In the genomic region with DNA sequence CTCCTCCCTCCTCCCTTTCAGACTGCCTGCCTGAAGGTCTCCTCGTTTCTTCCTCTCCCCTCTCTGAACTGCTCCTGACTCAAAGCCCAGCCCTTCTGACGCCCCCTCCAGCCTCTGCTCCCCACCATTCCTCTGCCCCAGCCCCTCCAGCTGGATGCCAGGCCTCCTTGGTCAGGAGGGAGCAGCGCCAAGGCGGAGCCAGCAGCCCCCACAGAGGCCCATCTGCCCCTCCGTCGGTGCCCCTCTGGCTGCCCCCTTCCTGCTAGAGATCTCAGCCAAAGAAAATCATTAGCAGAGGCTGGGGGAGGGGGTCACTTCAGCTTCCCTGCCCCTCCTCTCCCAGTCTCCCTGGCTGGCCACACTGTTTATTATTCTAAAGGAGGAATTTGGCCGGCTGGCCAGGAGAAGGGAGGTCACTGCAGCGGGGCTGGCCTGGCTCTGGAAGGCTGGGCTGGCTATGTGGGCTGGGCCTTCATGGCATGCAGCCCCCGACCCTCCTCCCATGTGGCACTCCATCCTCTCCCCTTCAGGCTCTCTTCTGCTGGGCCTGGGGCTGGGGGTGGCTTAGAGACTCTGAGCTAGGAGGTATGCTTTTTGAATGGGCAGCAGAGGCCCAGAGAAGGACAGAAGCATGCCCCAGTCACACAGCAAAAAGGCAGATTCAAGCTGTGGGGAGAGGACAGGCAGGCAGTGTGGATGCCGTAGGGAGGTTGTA, we compare ENCODE assay signal across 9 cellular contexts. TPM values are rescaled to one million over a fixed set of nuclear protein-coding genes. Genes with fewer than 3 reads are reported as not detected.
DNase-seq lines count a peak whose midpoint lies in the region; ATAC-seq and TF ChIP-seq lines count a peak whose summit lies in the region.
"Had no signal": no experiment of that assay in that cellular context is flagged by ENCODE, and none has a peak within 500 bp of the region (broad histone marks: within the 10 kb centered on the region; RNA-seq: fewer than 3 reads in every experiment).

No MANE protein-coding gene starts in this region.

- H3K4me3 ChIP-seq in H7 (ENCODE audit: insufficient read depth, low read depth, low read length) = no peak overlapping the region
- peak overlapping the region in 1 of 3 donors; percentile 49 for H3K4me3 ChIP-seq in breast epithelium
- H3K4me3 ChIP-seq in kidney epithelial cell (ENCODE audit: low read depth, low read length) = no peak overlapping the region
- no peak overlapping the region for H3K4me3 ChIP-seq in skin epidermis
- H3K4me3 ChIP-seq in CD8-positive, alpha-beta T cell (ENCODE audit: low read depth, low read length) = no peak overlapping the region

- H3K36me3 ChIP-seq in H7 (replicated peaks; ENCODE audit: control insufficient read depth, insufficient read depth, low read length) (no peaks in the 10 kb centered on the region), breast epithelium (no peaks in the 10 kb centered on the region), kidney epithelial cell (ENCODE audit: control insufficient read depth, insufficient read depth, low read length) (no peaks in the 10 kb centered on the region)
- no peaks in the 10 kb centered on the region for H3K36me3 ChIP-seq in CD8-positive, alpha-beta T cell (ENCODE audit: insufficient read depth, low read length)

- H3K36me3 Mint-ChIP-seq in CD8-positive, alpha-beta T cell = no peaks in the 10 kb centered on the region

- peak; percentile 84 for DNase-seq in H7
- peak in 1 of 2 donors; percentile 57 for DNase-seq in breast epithelium (ENCODE audit: low spot score in 2 of 2)
- DNase-seq in kidney epithelial cell (ENCODE audit: low read depth) = peak; percentile 53
- no peak for DNase-seq in CD8-positive, alpha-beta T cell

- intact Hi-C loops in breast epithelium (cut with DNase I; ENCODE audit: low total_unique reads) = no loop called here
- intact Hi-C loops in CD8-positive, alpha-beta T cell (cut with DNase I, micrococcal nuclease) = no loop called here

- H3K4me1 Mint-ChIP-seq in CD8-positive, alpha-beta T cell (ENCODE audit: low read depth) = no peaks in the 10 kb centered on the region

- H3K27me3 ChIP-seq in H7 (ENCODE audit: control insufficient read depth, insufficient read depth, low read length) = peaks cover 6% of the 10 kb centered on the region
- no peaks in the 10 kb centered on the region for H3K27me3 ChIP-seq in breast epithelium
- no peaks in the 10 kb centered on the region for H3K27me3 ChIP-seq in kidney epithelial cell (ENCODE audit: control insufficient read depth, insufficient read depth, low read length)
- H3K27me3 ChIP-seq in CD8-positive, alpha-beta T cell (ENCODE audit: insufficient read depth, low read length) = no peaks in the 10 kb centered on the region

- H3K4me1 ChIP-seq in breast epithelium = peaks cover 11 to 15% of the 10 kb centered on the region in 2 donors
- no peaks in the 10 kb centered on the region for H3K4me1 ChIP-seq in CD8-positive, alpha-beta T cell (ENCODE audit: insufficient read depth, low read length)

- H3K27ac Mint-ChIP-seq in CD8-positive, alpha-beta T cell = no peak overlapping the region
- H3K27ac Mint-ChIP-seq: activated T-helper 2 cell treated with anti-CD3 and anti-CD28 coated beads, Interferon-gamma antibody, Interleukin-2, Interleukin-4, amounts not matched to agents 10 μg/mL and 5 μg/mL and 100 μg/mL, durations not matched to agents 14 hours and 24 hours and 36 hours had no signal

- POLR2A ChIA-PET in CD8-positive, alpha-beta T cell (lab: Charles Lee) = no interaction called here

- peak overlapping the region; percentile 73 to 86 for H3K27ac ChIP-seq in breast epithelium
- H3K27ac ChIP-seq in skin epidermis = peak overlapping the region in 20 of 21 experiments; percentile 5 to 89 (median 66)
- no peak overlapping the region for H3K27ac ChIP-seq in CD8-positive, alpha-beta T cell (ENCODE audit: low read depth, low read length)

- TF ChIP-seq CTCF in breast epithelium (IDR thresholded peaks at IDR 0.05) (no peak), kidney epithelial cell (IDR thresholded peaks at IDR 0.05; ENCODE audit: insufficient read depth, low read length, poor library complexity, severe bottlenecking) (no peak)
- no peak for TF ChIP-seq CTCF in CD8-positive, alpha-beta T cell (IDR thresholded peaks at IDR 0.05)

- no peaks in the 10 kb centered on the region for H3K9me3 Mint-ChIP-seq in CD8-positive, alpha-beta T cell
- H3K9me3 Mint-ChIP-seq: activated T-helper 2 cell treated with anti-CD3 and anti-CD28 coated beads, Interferon-gamma antibody, Interleukin-2, Interleukin-4, amounts not matched to agents 10 μg/mL and 5 μg/mL and 100 μg/mL, durations not matched to agents 14 hours and 24 hours and 36 hours had no signal

- peaks cover 8% of the 10 kb centered on the region for H3K27me3 Mint-ChIP-seq in CD8-positive, alpha-beta T cell (ENCODE audit: low read depth)

- TF ChIP-seq POLR2A in breast epithelium (IDR thresholded peaks at IDR 0.05) (no peak), GM18505 (IDR thresholded peaks at IDR 0.05; ENCODE audit: borderline replicate concordance, extremely low read depth, insufficient read depth, insufficient read length) (no peak)

- H3K4me3 Mint-ChIP-seq in CD8-positive, alpha-beta T cell = no peak overlapping the region

- CTCF ChIA-PET in CD8-positive, alpha-beta T cell (lab: Charles Lee) = interaction anchor here (0.5 to 1.6 kb wide), 3 partner anchors 8 to 1183 kb away, joined by 3 to 4 read pairs (median 4); no protein-coding TSS in a partner anchor

- no peaks in the 10 kb centered on the region for H3K9me3 ChIP-seq in breast epithelium
- no peaks in the 10 kb centered on the region for H3K9me3 ChIP-seq in CD8-positive, alpha-beta T cell (ENCODE audit: low read length)

- ATAC-seq in CD8-positive, alpha-beta T cell = no peak
- no peak for ATAC-seq in HG03280 (IDR thresholded peaks at IDR 0.05; ENCODE audit: unreplicated experiment)
- no peak for ATAC-seq in GM18505 (IDR thresholded peaks at IDR 0.05; ENCODE audit: unreplicated experiment)
- ATAC-seq in GM21786 (IDR thresholded peaks at IDR 0.05; ENCODE audit: unreplicated experiment) = no peak

RNA-seq across cellular contexts. Expression of gene PDGFRB, which starts 16.9 kb away (rescaled TPM):
- 0.48 and 3.2 TPM in 2 replicates for total RNA-seq in H7 (2014; rRNA removed; shearing (Covaris generic))
- total RNA-seq in breast epithelium = 100 to 1,000 TPM in 2 of 3 donors, 10 to 100 TPM in 1; 53.7 to 243 (median 146) TPM
- 17.1 and 18.3 TPM in 2 replicates for total RNA-seq in kidney epithelial cell
- under 1 TPM in 1 of 2 experiments, not detected in 1; 0.05 TPM for total RNA-seq in CD8-positive, alpha-beta T cell

RNA-seq across cellular contexts. Expression of gene CDX1, which starts 27.9 kb away (rescaled TPM):
- 0.62 TPM in 1 of 2 replicates, not detected in the other for total RNA-seq in H7 (2014; rRNA removed; shearing (Covaris generic))
- total RNA-seq in breast epithelium = 1 to 10 TPM in 1 of 3 donors, not detected in 2; 1.3 TPM
- 0.33 and 0.48 TPM in 2 replicates for total RNA-seq in kidney epithelial cell
- not detected for total RNA-seq in CD8-positive, alpha-beta T cell
- total RNA-seq: activated T-helper 2 cell treated with anti-CD3 and anti-CD28 coated beads, Interferon-gamma antibody, Interleukin-2, Interleukin-4, amounts not matched to agents 10 μg/mL and 5 μg/mL and 100 μg/mL, durations not matched to agents 14 hours and 24 hours and 36 hours had no signal

RNA-seq across cellular contexts. Expression of gene SLC6A7, which starts 51.2 kb away (rescaled TPM):
- not detected in 2 replicates for total RNA-seq in H7 (2014; rRNA removed; shearing (Covaris generic))
- total RNA-seq in breast epithelium (under 1 TPM in 2 of 3 donors, not detected in 1; 0.15 to 0.16 TPM), kidney epithelial cell (not detected in 2 replicates)
- not detected for total RNA-seq in CD8-positive, alpha-beta T cell
- total RNA-seq: activated T-helper 2 cell treated with anti-CD3 and anti-CD28 coated beads, Interferon-gamma antibody, Interleukin-2, Interleukin-4, amounts not matched to agents 10 μg/mL and 5 μg/mL and 100 μg/mL, durations not matched to agents 14 hours and 24 hours and 36 hours had no signal

RNA-seq across cellular contexts. Expression of gene CSF1R, which starts 52.4 kb away (rescaled TPM):
- total RNA-seq in H7 (2014; rRNA removed; shearing (Covaris generic)) = not detected in 2 replicates
- total RNA-seq in breast epithelium (10 to 100 TPM; 11.5 to 79.0 (median 24.1) TPM), kidney epithelial cell (0.41 and 0.75 TPM in 2 replicates)
- total RNA-seq in CD8-positive, alpha-beta T cell = under 1 TPM in 1 of 2 experiments, not detected in 1; 0.31 TPM

Comparison
In these comparisons a context has a peak if more than half of its experiments do, and no peak if none do; other contexts are left out.
1. DNase-seq: peak in H7 (single experiment) and kidney epithelial cell (single experiment); none in CD8-positive, alpha-beta T cell (0 of 7).